In genomic region chr16:51565149-51565548, GRCh38 we compare ENCODE assay signal across 26 cellular contexts.
A peak's percentile ranks its signal among the peaks of the same experiment; 100 is the strongest.
DNase-seq lines count a peak whose midpoint lies in the region; ATAC-seq, FAIRE-seq and TF ChIP-seq lines count a peak whose summit lies in the region.
"Had no signal": no experiment of that assay in that cellular context is flagged by ENCODE, and none has a peak within 500 bp of the region (broad histone marks: within the 10 kb centered on the region; RNA-seq: fewer than 3 reads in every experiment).

No MANE protein-coding gene starts in this region.

- H3K4me3 ChIP-seq in GM12878: no peak overlapping the region
- H3K4me3 ChIP-seq: left ventricle myocardium inferior had no signal

- H3K36me3 ChIP-seq in GM12878 (ENCODE audit: control insufficient read depth in 2 of 2, insufficient read depth in 2 of 2, low read length in 1 of 2): no peaks in the 10 kb centered on the region
- H3K36me3 ChIP-seq: left ventricle myocardium inferior, neutrophil had no signal

- no peak overlapping the region for H2AFZ ChIP-seq in GM12878 (ENCODE audit: control insufficient read depth, low read depth, low read length)

- SMC1A ChIA-PET in GM12878 (lab: Charles Lee; ENCODE audit: uncharacterized antibody, unreplicated experiment): interaction anchor here (0.6 to 2.2 kb wide), 6 partner anchors 9 to 23 kb away, joined by 3 to 25 read pairs (median 4); no protein-coding TSS in a partner anchor

- 19% methylated on average over 4 of the region's 4 CpGs for WGBS in GM12878 (ENCODE audit: insufficient coverage, insufficient replicate concordance, low lambda C conversion rate, missing lambda C conversion rate)

- no peaks in the 10 kb centered on the region for H3K27me3 ChIP-seq in GM12878 (replicated peaks in 1 of 2; ENCODE audit: control insufficient read depth in 2 of 2, insufficient read depth in 2 of 2, low read length in 1 of 2)
- H3K27me3 ChIP-seq: neutrophil had no signal

- POLR2A ChIA-PET in GM12878 (lab: Charles Lee): interaction anchor here (0.6 to 1.2 kb wide), 3 partner anchors 13 to 1141 kb away, joined by 3 to 7 read pairs (median 3); no protein-coding TSS in a partner anchor
- POLR2A ChIA-PET in activated CD4-positive, alpha-beta memory T cell treated with anti-CD3 and anti-CD28 coated beads, Interleukin-2, amount 10 ng/mL, durations not matched to agents 7 days and 5 days (lab: Charles Lee): no interaction called here

- H3K36me3 Mint-ChIP-seq in activated CD4-positive, alpha-beta memory T cell treated with anti-CD3 and anti-CD28 coated beads, Interleukin-2, amount 10 ng/mL, durations not matched to agents 7 days and 5 days (ENCODE audit: low read depth): no peaks in the 10 kb centered on the region

- ATAC-seq in GM18909 (IDR thresholded peaks at IDR 0.05; ENCODE audit: poor library complexity, unreplicated experiment) (peak; percentile 71), GM21786 (IDR thresholded peaks at IDR 0.05; ENCODE audit: unreplicated experiment) (peak; percentile 63), HG03354 (IDR thresholded peaks at IDR 0.05; ENCODE audit: poor library complexity, severe bottlenecking, unreplicated experiment) (peak; percentile 72), GM12878 (peak; percentile 78)
- ATAC-seq: activated CD4-positive, CD25-positive, alpha-beta regulatory T cell treated with anti-CD3 and anti-CD28 coated beads, Interleukin-2, amount 50 U/mL, for 24 hours; activated T-helper 17 cell treated with anti-CD3 and anti-CD28 coated beads, Interleukin-2, amount 50 U/mL, for 72 hours had no signal

- no peaks in the 10 kb centered on the region for H3K27me3 Mint-ChIP-seq in activated CD4-positive, alpha-beta memory T cell treated with anti-CD3 and anti-CD28 coated beads, Interleukin-2, amount 10 ng/mL, durations not matched to agents 7 days and 5 days
- H3K27me3 Mint-ChIP-seq: activated T-helper 17 cell treated with anti-CD3 and anti-CD28 coated beads, Interleukin-2, amount 50 U/mL, for 72 hours; B cell; stimulated activated naive CD8-positive, alpha-beta T cell treated with anti-CD3 and anti-CD28 coated beads, Interleukin-15, Interleukin-2, amounts not matched to agents 100 ng/mL and 50 ng/mL, for 24 hours had no signal

- no peak overlapping the region for H3K27ac Mint-ChIP-seq in activated CD4-positive, alpha-beta memory T cell treated with anti-CD3 and anti-CD28 coated beads, Interleukin-2, amount 10 ng/mL, durations not matched to agents 7 days and 5 days
- H3K27ac Mint-ChIP-seq: activated T-helper 17 cell treated with anti-CD3 and anti-CD28 coated beads, Interleukin-2, amount 50 U/mL, for 72 hours; B cell; stimulated activated naive CD8-positive, alpha-beta T cell treated with anti-CD3 and anti-CD28 coated beads, Interleukin-15, Interleukin-2, amounts not matched to agents 100 ng/mL and 50 ng/mL, for 24 hours; T-helper 2 cell treated with Interferon-gamma antibody and Interleukin-4, amounts not matched to agents 5 μg/mL and 100 μg/mL, for 36 hours had no signal

- in situ Hi-C loops in GM12878 (cut with MboI): no loop called here

- no peaks in the 10 kb centered on the region for H4K20me1 ChIP-seq in GM12878 (ENCODE audit: control insufficient read depth, insufficient read depth)

- H3K4me3 Mint-ChIP-seq in activated CD4-positive, alpha-beta memory T cell treated with anti-CD3 and anti-CD28 coated beads, Interleukin-2, amount 10 ng/mL, durations not matched to agents 7 days and 5 days: no peak overlapping the region
- H3K4me3 Mint-ChIP-seq: activated T-helper 17 cell treated with anti-CD3 and anti-CD28 coated beads, Interleukin-2, amount 50 U/mL, for 72 hours; B cell; stimulated activated naive CD8-positive, alpha-beta T cell treated with anti-CD3 and anti-CD28 coated beads, Interleukin-15, Interleukin-2, amounts not matched to agents 100 ng/mL and 50 ng/mL, for 24 hours; T-helper 2 cell treated with Interferon-gamma antibody and Interleukin-4, amounts not matched to agents 5 μg/mL and 100 μg/mL, for 36 hours had no signal

- 0 out of 4 replicates have a peak, but pooled peaks of 1 of the 2 experiments have one; percentile 9 for TF ChIP-seq EP300 in GM12878 (IDR thresholded peaks at IDR 0.05; ENCODE audit: borderline replicate concordance in 1 of 2, control insufficient read depth in 1 of 2, low read depth in 2 of 2, low read length in 2 of 2)

- no peak overlapping the region for H3K9ac ChIP-seq in GM12878 (ENCODE audit: control insufficient read depth, insufficient read depth, low read length)

- TF ChIP-seq POLR2A in GM12878 (IDR thresholded peaks at IDR 0.05; ENCODE audit: low read depth, low read length): no peak

- H3K4me1 Mint-ChIP-seq in activated CD4-positive, alpha-beta memory T cell treated with anti-CD3 and anti-CD28 coated beads, Interleukin-2, amount 10 ng/mL, durations not matched to agents 7 days and 5 days: no peaks in the 10 kb centered on the region
- H3K4me1 Mint-ChIP-seq: activated T-helper 17 cell treated with anti-CD3 and anti-CD28 coated beads, Interleukin-2, amount 50 U/mL, for 72 hours had no signal

- CTCF ChIA-PET in GM12878 (lab: Yijun Ruan, JAX): interaction anchor here (1.0 kb wide), 1 partner anchor 10 kb away, joined by 5 read pairs; no protein-coding TSS in a partner anchor
- CTCF ChIA-PET in activated CD4-positive, alpha-beta memory T cell treated with anti-CD3 and anti-CD28 coated beads, Interleukin-2, amount 10 ng/mL, durations not matched to agents 7 days and 5 days (lab: Charles Lee): no interaction called here

- no TSS peak for BruUV-seq in GM12878 (replicated peaks; lab: Mats Ljungman, UMichigan)

- H3K27ac ChIP-seq in GM12878 (ENCODE audit: control insufficient read depth, insufficient read depth): no peak overlapping the region
- H3K27ac ChIP-seq: left ventricle myocardium inferior, neutrophil had no signal

- FAIRE-seq in GM12878 (lab: Jason Lieb, UNC): no peak
- FAIRE-seq: D721Med, GM12892, H1 had no signal

- no peaks in the 10 kb centered on the region for H3K9me3 ChIP-seq in GM12878 (replicated peaks; ENCODE audit: control insufficient read depth, insufficient read depth, low read length)
- H3K9me3 ChIP-seq: neutrophil had no signal

- DNase-seq in GM12878 (ENCODE audit: low read depth, low spot score) (no peak), NCI-H748 (lab: John Stamatoyannopoulos, UW; ENCODE audit: unreplicated experiment) (no peak), anterior cingulate cortex (lab: John Stamatoyannopoulos, UW) (no peak)
- DNase-seq in activated naive CD4-positive, alpha-beta T cell treated with anti-CD3 and anti-CD28 coated beads, Interleukin-2, amount 50 U/mL, for 16 hours: no peak
- DNase-seq in activated CD4-positive, alpha-beta memory T cell treated with anti-CD3 and anti-CD28 coated beads, Interleukin-2, amount 10 ng/mL, durations not matched to agents 7 days and 5 days: no peak
- DNase-seq: central memory CD4-positive, alpha-beta T cell; effector CD4-positive, alpha-beta T cell; GDM1; glutamatergic neuron; KBM-7; left ventricle myocardium inferior; NCI-H1436 treated with DMSO at 0.1 percent for 48 hours; SHP77 treated with DMSO at 0.1 percent for 48 hours; trophoblast cell had no signal

- no peaks in the 10 kb centered on the region for H3K79me2 ChIP-seq in GM12878 (ENCODE audit: control insufficient read depth, insufficient read depth, low read length)

- TF ChIP-seq CTCF in GM12878 (IDR thresholded peaks at IDR 0.05 in 2 of 3, conservative IDR thresholded peaks at IDR 0.05 in 1 of 3; ENCODE audit: control insufficient read depth in 2 of 3, extremely low read depth in 1 of 3, insufficient read depth in 1 of 3, low read depth in 3 of 3, low read length in 3 of 3): no peak

- H3K4me1 ChIP-seq in GM12878 (ENCODE audit: control insufficient read depth, insufficient read depth, low read length): no peaks in the 10 kb centered on the region
- H3K4me1 ChIP-seq: left ventricle myocardium inferior had no signal

- intact Hi-C loops in GM12878 (cut with micrococcal nuclease; ENCODE audit: unreplicated experiment): no loop called here

- H3K9me3 Mint-ChIP-seq in activated CD4-positive, alpha-beta memory T cell treated with anti-CD3 and anti-CD28 coated beads, Interleukin-2, amount 10 ng/mL, durations not matched to agents 7 days and 5 days: peaks cover 6% of the 10 kb centered on the region

- RAD21 ChIA-PET in GM12878 (lab: Charles Lee; ENCODE audit: unreplicated experiment): interaction anchor here (0.7 to 2.3 kb wide), 4 partner anchors 9 to 102 kb away, joined by 4 to 9 read pairs (median 7); no protein-coding TSS in a partner anchor

- H3K4me2 ChIP-seq in GM12878 (ENCODE audit: control insufficient read depth, insufficient read depth): no peak overlapping the region

- no peak for TF ChIP-seq RAD21 in GM12878 (IDR thresholded peaks at IDR 0.05; ENCODE audit: insufficient read depth, low read depth, low read length)

TF ChIP-seq in GM12878, 131 proteins besides CTCF, POLR2A, EP300 and RAD21 (continues in another document):
- TF ChIP-seq, protein P1, sequence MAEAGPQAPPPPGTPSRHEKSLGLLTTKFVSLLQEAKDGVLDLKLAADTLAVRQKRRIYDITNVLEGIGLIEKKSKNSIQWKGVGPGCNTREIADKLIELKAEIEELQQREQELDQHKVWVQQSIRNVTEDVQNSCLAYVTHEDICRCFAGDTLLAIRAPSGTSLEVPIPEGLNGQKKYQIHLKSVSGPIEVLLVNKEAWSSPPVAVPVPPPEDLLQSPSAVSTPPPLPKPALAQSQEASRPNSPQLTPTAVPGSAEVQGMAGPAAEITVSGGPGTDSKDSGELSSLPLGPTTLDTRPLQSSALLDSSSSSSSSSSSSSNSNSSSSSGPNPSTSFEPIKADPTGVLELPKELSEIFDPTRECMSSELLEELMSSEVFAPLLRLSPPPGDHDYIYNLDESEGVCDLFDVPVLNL (IDR thresholded peaks at IDR 0.05; ENCODE audit: low read depth, low read length): no peak
- TF ChIP-seq DPF2 (IDR thresholded peaks at IDR 0.05) (peak; percentile 30; the same call in 1 of the 2 replicates), IKZF1 (conservative IDR thresholded peaks at IDR 0.05) (peak; percentile 53), LARP7 (IDR thresholded peaks at IDR 0.05) (no peak), SUZ12 (IDR thresholded peaks at IDR 0.05; ENCODE audit: unreplicated experiment) (no peak), MTA3 (IDR thresholded peaks at IDR 0.05; ENCODE audit: borderline replicate concordance, low read length) (no peak), HCFC1 (IDR thresholded peaks at IDR 0.05; ENCODE audit: low read length) (no peak), MTA2 (IDR thresholded peaks at IDR 0.05; ENCODE audit: low read depth) (peak; percentile 42; the same call in 1 of the 2 replicates)
